ENCODE assay signal across 18 cellular contexts in genomic region chr9:106869028-106869427, GRCh38. TPM values are rescaled to one million over a fixed set of nuclear protein-coding genes. Genes with fewer than 3 reads are reported as not detected.
DNase-seq lines count a peak whose midpoint lies in the region; ATAC-seq and TF ChIP-seq lines count a peak whose summit lies in the region.
"Had no signal": no experiment of that assay in that cellular context is flagged by ENCODE, and none has a peak within 500 bp of the region (broad histone marks: within the 10 kb centered on the region; RNA-seq: fewer than 3 reads in every experiment).

No MANE protein-coding gene starts in this region.

- H3K4me3 ChIP-seq in right atrium auricular region: no peak overlapping the region
- H3K4me3 ChIP-seq in rectal smooth muscle tissue (ENCODE audit: low read length): no peak overlapping the region
- no peak overlapping the region for H3K4me3 ChIP-seq in uterus
- H3K4me3 ChIP-seq: GM12878 had no signal

- H3K4me3 Mint-ChIP-seq in activated CD4-positive, alpha-beta T cell treated with anti-CD3 and anti-CD28 coated beads, Interleukin-2, amount 10 ng/mL, durations not matched to agents 24 days and 14 days: no peak overlapping the region
- no peak overlapping the region for H3K4me3 Mint-ChIP-seq in activated CD4-positive, alpha-beta T cell treated with anti-CD3 and anti-CD28 coated beads for 36 hours
- H3K4me3 Mint-ChIP-seq: activated B cell treated with CpG ODN at 0.5 μM for 24 hours; activated T-cell treated with anti-CD3 and anti-CD28 coated beads, Interleukin-2, amount 50 U/mL, for 24 hours; stimulated activated naive CD8-positive, alpha-beta T cell treated with anti-CD3 and anti-CD28 coated beads, Interleukin-15, Interleukin-2, amounts not matched to agents 100 ng/mL and 50 ng/mL, for 24 hours had no signal

- H3K27ac Mint-ChIP-seq in activated CD4-positive, alpha-beta T cell treated with anti-CD3 and anti-CD28 coated beads, Interleukin-2, amount 10 ng/mL, durations not matched to agents 24 days and 14 days: no peak overlapping the region
- H3K27ac Mint-ChIP-seq in activated CD4-positive, alpha-beta T cell treated with anti-CD3 and anti-CD28 coated beads for 36 hours: no peak overlapping the region
- H3K27ac Mint-ChIP-seq: activated B cell treated with CpG ODN at 0.5 μM for 24 hours; activated T-cell treated with anti-CD3 and anti-CD28 coated beads, Interleukin-2, amount 50 U/mL, for 24 hours; stimulated activated naive CD8-positive, alpha-beta T cell treated with anti-CD3 and anti-CD28 coated beads, Interleukin-15, Interleukin-2, amounts not matched to agents 100 ng/mL and 50 ng/mL, for 24 hours had no signal

- no peak for TF ChIP-seq POLR2A in uterus (IDR thresholded peaks at IDR 0.05)

- TF ChIP-seq CTCF in right atrium auricular region (IDR thresholded peaks at IDR 0.05): no peak
- no peak for TF ChIP-seq CTCF in uterus (IDR thresholded peaks at IDR 0.05)
- TF ChIP-seq CTCF in GM10266 (IDR thresholded peaks at IDR 0.05; ENCODE audit: control insufficient read depth, insufficient read depth, low read depth, missing control alignments): no peak

- H3K9me3 ChIP-seq in right atrium auricular region: no peaks in the 10 kb centered on the region
- no peaks in the 10 kb centered on the region for H3K9me3 ChIP-seq in uterus

- peaks cover 18% of the 10 kb centered on the region for H3K27me3 Mint-ChIP-seq in activated CD4-positive, alpha-beta T cell treated with anti-CD3 and anti-CD28 coated beads, Interleukin-2, amount 10 ng/mL, durations not matched to agents 24 days and 14 days
- H3K27me3 Mint-ChIP-seq in activated CD4-positive, alpha-beta T cell treated with anti-CD3 and anti-CD28 coated beads for 36 hours: peaks cover 17% of the 10 kb centered on the region

- DNase-seq in activated CD4-positive, alpha-beta T cell treated with anti-CD3 and anti-CD28 coated beads, Interleukin-2, amount 10 ng/mL, durations not matched to agents 24 days and 14 days: peak; percentile 28
- no peak for DNase-seq in activated CD4-positive, alpha-beta T cell treated with anti-CD3 and anti-CD28 coated beads for 36 hours
- DNase-seq in right atrium auricular region (ENCODE audit: low spot score) (no peak), uterus (no peak), mucosa of gallbladder (ENCODE audit: low spot score) (no peak), GM10266 (ENCODE audit: extremely low spot score) (no peak)
- DNase-seq in stimulated activated CD8-positive, alpha-beta memory T cell treated with anti-CD3 and anti-CD28 coated beads, Interleukin-4, amount 100 ng/mL, for 48 hours: no peak
- DNase-seq: activated B cell treated with CpG ODN at 0.5 μM for 24 hours; activated T-cell treated with anti-CD3 and anti-CD28 coated beads, Interleukin-2, amount 50 U/mL, for 24 hours; DMS53; H7; NCI-H1694 treated with DMSO at 0.1 percent for 48 hours; NCI-H774; stimulated activated CD4-positive, alpha-beta T cell treated with anti-CD3 and anti-CD28 coated beads, Interleukin-2, amount 100 ng/mL, for 48 hours had no signal

- H3K9ac ChIP-seq in rectal smooth muscle tissue (ENCODE audit: low read length): no peak overlapping the region

- ATAC-seq in activated CD4-positive, alpha-beta T cell treated with anti-CD3 and anti-CD28 coated beads for 36 hours: no peak

- intact Hi-C loops in activated CD4-positive, alpha-beta T cell treated with anti-CD3 and anti-CD28 coated beads, Interleukin-2, amount 10 ng/mL, durations not matched to agents 24 days and 14 days (cut with micrococcal nuclease): no loop called here
- intact Hi-C loops in activated CD4-positive, alpha-beta T cell treated with anti-CD3 and anti-CD28 coated beads for 36 hours (cut with DNase I, micrococcal nuclease): no loop called here
- intact Hi-C loops in uterus (cut with DNase I; ENCODE audit: low total_unique reads): no loop called here

- H3K9me3 Mint-ChIP-seq in activated CD4-positive, alpha-beta T cell treated with anti-CD3 and anti-CD28 coated beads, Interleukin-2, amount 10 ng/mL, durations not matched to agents 24 days and 14 days: no peaks in the 10 kb centered on the region
- H3K9me3 Mint-ChIP-seq in activated CD4-positive, alpha-beta T cell treated with anti-CD3 and anti-CD28 coated beads for 36 hours (ENCODE audit: low read depth): no peaks in the 10 kb centered on the region
- H3K9me3 Mint-ChIP-seq: activated B cell treated with CpG ODN at 0.5 μM for 24 hours; stimulated activated naive CD8-positive, alpha-beta T cell treated with anti-CD3 and anti-CD28 coated beads, Interleukin-15, Interleukin-2, amounts not matched to agents 100 ng/mL and 50 ng/mL, for 24 hours had no signal

- H3K36me3 Mint-ChIP-seq in activated CD4-positive, alpha-beta T cell treated with anti-CD3 and anti-CD28 coated beads, Interleukin-2, amount 10 ng/mL, durations not matched to agents 24 days and 14 days (ENCODE audit: low read depth): no peaks in the 10 kb centered on the region
- H3K36me3 Mint-ChIP-seq in activated CD4-positive, alpha-beta T cell treated with anti-CD3 and anti-CD28 coated beads for 36 hours (ENCODE audit: low read depth): no peaks in the 10 kb centered on the region

- H3K4me1 Mint-ChIP-seq in activated CD4-positive, alpha-beta T cell treated with anti-CD3 and anti-CD28 coated beads, Interleukin-2, amount 10 ng/mL, durations not matched to agents 24 days and 14 days: peaks cover 2% of the 10 kb centered on the region
- peaks cover 5% of the 10 kb centered on the region for H3K4me1 Mint-ChIP-seq in activated CD4-positive, alpha-beta T cell treated with anti-CD3 and anti-CD28 coated beads for 36 hours

- CTCF ChIA-PET in activated CD4-positive, alpha-beta T cell treated with anti-CD3 and anti-CD28 coated beads for 36 hours (lab: Charles Lee): no interaction called here

- no peaks in the 10 kb centered on the region for H3K36me3 ChIP-seq in right atrium auricular region
- H3K36me3 ChIP-seq in rectal smooth muscle tissue (ENCODE audit: control insufficient read depth, insufficient read depth, low read length): no peaks in the 10 kb centered on the region
- H3K36me3 ChIP-seq in uterus: no peaks in the 10 kb centered on the region

- H3K27ac ChIP-seq in right atrium auricular region (peak overlapping the region; percentile 47 to 69), rectal smooth muscle tissue (ENCODE audit: low read depth, low read length) (peak overlapping the region; percentile 75), uterus (peak overlapping the region; percentile 72 to 91)
- H3K27ac ChIP-seq: 22Rv1 had no signal

- H3K4me1 ChIP-seq in right atrium auricular region (peaks cover 0 to 48% of the 10 kb centered on the region in 2 donors), rectal smooth muscle tissue (ENCODE audit: control insufficient read depth, insufficient read depth, low read length) (peaks cover 37% of the 10 kb centered on the region), uterus (peaks cover 4 to 22% of the 10 kb centered on the region in 2 donors)

- H3K27me3 ChIP-seq in right atrium auricular region: no peaks in the 10 kb centered on the region
- no peaks in the 10 kb centered on the region for H3K27me3 ChIP-seq in rectal smooth muscle tissue (ENCODE audit: control insufficient read depth, insufficient read depth, low read length)
- no peaks in the 10 kb centered on the region for H3K27me3 ChIP-seq in uterus

- POLR2A ChIA-PET in activated CD4-positive, alpha-beta T cell treated with anti-CD3 and anti-CD28 coated beads for 36 hours (lab: Charles Lee): no interaction called here

RNA-seq across cellular contexts. Expression of gene ZNF462, which starts 6.1 kb away (rescaled TPM):
- total RNA-seq in activated CD4-positive, alpha-beta T cell treated with anti-CD3 and anti-CD28 coated beads, Interleukin-2, amount 10 ng/mL, durations not matched to agents 24 days and 14 days: 0.37 and 0.50 TPM in 2 replicates
- under 1 TPM; 0.27 to 0.42 TPM for total RNA-seq in activated CD4-positive, alpha-beta T cell treated with anti-CD3 and anti-CD28 coated beads for 36 hours
- 10 to 100 TPM; 20.9 to 30.5 TPM for total RNA-seq in right atrium auricular region
- total RNA-seq in uterus: 100 to 1,000 TPM in 1 of 4 donors, 10 to 100 TPM in 3; 18.2 to 136 (median 60.1) TPM
- total RNA-seq in mucosa of gallbladder: 37.1 TPM
- total RNA-seq: activated B cell treated with CpG ODN at 0.5 μM for 24 hours had no signal

Comparison
In these comparisons a context has a peak if more than half of its experiments do, and no peak if none do; other contexts are left out.
1. RNA of gene ZNF462, which starts 6.1 kb away (total RNA-seq): 18.2 to 136 TPM in uterus, 37.1 TPM in mucosa of gallbladder (single experiment) and 20.9 to 30.5 TPM in right atrium auricular region; 0.27 to 0.42 TPM in activated CD4-positive, alpha-beta T cell treated with anti-CD3 and anti-CD28 coated beads for 36 hours and 0.37 to 0.50 TPM in activated CD4-positive, alpha-beta T cell treated with anti-CD3 and anti-CD28 coated beads, Interleukin-2, amount 10 ng/mL, durations not matched to agents 24 days and 14 days; every median in the first group is over 10 times any median in the second.
2. Peak in every context shown above with its lines, with median percentiles within 50 percentile points of each other: H3K27ac ChIP-seq.